Comparison of ENCODE assay signal across 11 cellular contexts in genomic region chr19:46618670-46619231, GRCh38. TPM values are rescaled to one million over a fixed set of nuclear protein-coding genes. Genes with fewer than 3 reads are reported as not detected.
DNase-seq lines count a peak whose midpoint lies in the region; ATAC-seq, FAIRE-seq and TF ChIP-seq lines count a peak whose summit lies in the region.
"Had no signal": no experiment of that assay in that cellular context is flagged by ENCODE, and none has a peak within 500 bp of the region (broad histone marks: within the 10 kb centered on the region; RNA-seq: fewer than 3 reads in every experiment).

No MANE protein-coding gene starts in this region.

- H3K9me3 ChIP-seq in K562 (replicated peaks; ENCODE audit: control insufficient read depth, insufficient read depth, low read depth, low read length) (no peaks in the 10 kb centered on the region), psoas muscle (no peaks in the 10 kb centered on the region), MM.1S (replicated peaks; ENCODE audit: insufficient read depth, low read length) (no peaks in the 10 kb centered on the region)

- H3K4me3 ChIP-seq in K562 = no peak overlapping the region
- no peak overlapping the region for H3K4me3 ChIP-seq in psoas muscle
- no peak overlapping the region for H3K4me3 ChIP-seq in MM.1S (ENCODE audit: low read length)
- H3K4me3 ChIP-seq: lung had no signal

- H3K27ac ChIP-seq in K562 (ENCODE audit: extremely low read depth, low read depth, low read length) = no peak overlapping the region
- H3K27ac ChIP-seq in psoas muscle = peak overlapping the region; percentile 63
- no peak overlapping the region for H3K27ac ChIP-seq in MM.1S (ENCODE audit: low read length)

- no peak for FAIRE-seq in K562 (lab: Jason Lieb, UNC)
- FAIRE-seq: A204.1 had no signal

- TF ChIP-seq RAD21 in Ishikawa (IDR thresholded peaks at IDR 0.05; ENCODE audit: low read depth) (no peak), K562 (CRISPR knock-in tag; conservative IDR thresholded peaks at IDR 0.05 in 1 of 2, IDR thresholded peaks at IDR 0.05 in 1 of 2) (no peak)

- TF ChIP-seq POLR2A in K562 (conservative IDR thresholded peaks at IDR 0.05) = no peak

- TF ChIP-seq EP300 in Ishikawa (IDR thresholded peaks at IDR 0.05; ENCODE audit: borderline replicate concordance) (no peak), K562 (IDR thresholded peaks at IDR 0.05; ENCODE audit: low read length) (no peak)

- no peaks in the 10 kb centered on the region for H3K9me2 ChIP-seq in MM.1S (replicated peaks; ENCODE audit: insufficient read depth, low read length)

- H4K20me1 ChIP-seq in K562 (replicated peaks; ENCODE audit: control insufficient read depth, insufficient read depth, low read length) (no peaks in the 10 kb centered on the region), MM.1S (ENCODE audit: insufficient read depth, low read length) (peaks cover 2% of the 10 kb centered on the region; the same call in 1 of the 2 replicates)

- no peaks in the 10 kb centered on the region for H3K79me2 ChIP-seq in K562 (ENCODE audit: control insufficient read depth, insufficient read depth, low read length)
- H3K79me2 ChIP-seq in MM.1S (ENCODE audit: low read length) = no peaks in the 10 kb centered on the region

- H3K27me3 ChIP-seq in K562 (ENCODE audit: control insufficient read depth in 2 of 2, insufficient read depth in 2 of 2, low read length in 2 of 2) (no peaks in the 10 kb centered on the region), psoas muscle (ENCODE audit: insufficient read depth in 3 of 3, low read length in 2 of 3) (peaks cover 0 to 6% (median 0%) of the 10 kb centered on the region in 3 donors), MM.1S (replicated peaks; ENCODE audit: insufficient read depth, low read length) (peaks cover 92% of the 10 kb centered on the region)

- peak overlapping the region; percentile 8; the same call in 1 of the 2 replicates for H2AFZ ChIP-seq in K562 (ENCODE audit: low read depth, low read length)
- H2AFZ ChIP-seq in MM.1S (ENCODE audit: low read length) = no peak overlapping the region

- CTCF ChIA-PET in K562 (lab: Yijun Ruan, JAX; ENCODE audit: low intra/inter-chr PET ratio) = interaction anchor here (4.3 kb wide), 1 partner anchor 43 kb away, joined by 26 read pairs; the partner anchor contains the start of gene DACT3

- H3K9me1 ChIP-seq in K562 (ENCODE audit: control insufficient read depth, insufficient read depth, low read length) = no peaks in the 10 kb centered on the region

- DNase-seq in NCI-H2081 (lab: John Stamatoyannopoulos, UW) (peak; percentile 37 to 60), NCI-H2081 treated with DMSO at 0.1 percent for 48 hours (lab: John Stamatoyannopoulos, UW) (no peak), K562 (ENCODE audit: extremely low read depth in 1 of 4, low spot score in 3 of 4) (peak in 1 of 4 experiments; percentile 43), psoas muscle (peak; percentile 13 to 54), MM.1S (no peak), NCI-H526 treated with DMSO at 0.1 percent for 48 hours (lab: John Stamatoyannopoulos, UW) (no peak)
- DNase-seq: stimulated activated CD4-positive, alpha-beta T cell treated with anti-CD3 and anti-CD28 coated beads, Interleukin-2, amount 100 ng/mL, for 24 hours had no signal

- in situ Hi-C loops in K562 (cut with MboI) = no loop called here

- POLR2A ChIA-PET in K562 (lab: Yijun Ruan, JAX) = interaction anchor here (1.2 to 1.6 kb wide), 4 partner anchors 9 to 18 kb away, joined by 3 to 4 read pairs (median 3); partner anchors contain the start of gene CALM3

- H3F3A ChIP-seq in MM.1S (ENCODE audit: insufficient read depth, low read length) = no peaks in the 10 kb centered on the region

- intact Hi-C loops in K562 (cut with micrococcal nuclease) (loop anchor here (5.0 kb wide), 1 partner anchor 134 kb away; no protein-coding TSS in a partner anchor), psoas muscle (cut with DNase I) (no loop called here)

- H3K4me1 ChIP-seq in K562 (replicated peaks in 1 of 2; ENCODE audit: control insufficient read depth in 2 of 2, insufficient read depth in 2 of 2, low read length in 2 of 2) (peaks cover 36 to 39% of the 10 kb centered on the region in 2 experiments), psoas muscle (peaks cover 17% of the 10 kb centered on the region), MM.1S (ENCODE audit: low read length) (peaks cover 9% of the 10 kb centered on the region; the same call in 1 of the 2 replicates)

- H3K9ac ChIP-seq in K562 (ENCODE audit: insufficient read depth in 1 of 2, low read depth in 2 of 2, low read length in 2 of 2) (no peak overlapping the region; a peak in 1 of 4 replicates), MM.1S (ENCODE audit: low read length) (no peak overlapping the region)

- ATAC-seq in K562 (no peak), psoas muscle (peak; percentile 21 to 58 (median 43)), HG02884 (IDR thresholded peaks at IDR 0.05; ENCODE audit: unreplicated experiment) (no peak)

- H3K4me2 ChIP-seq in K562 (ENCODE audit: insufficient read depth, low read length) = no peak overlapping the region
- no peak overlapping the region for H3K4me2 ChIP-seq in MM.1S (ENCODE audit: low read depth, low read length)

- 25% methylated on average over 9 of the region's 9 CpGs for WGBS in K562 (ENCODE audit: insufficient coverage, low coverage, missing lambda C conversion rate)
- 24 to 36% (median 25%) methylated on average over 9 of the region's 9 CpGs for WGBS in psoas muscle, 3 donors

- H3K36me3 ChIP-seq in K562 (ENCODE audit: control insufficient read depth, insufficient read depth, low read length) = no peaks in the 10 kb centered on the region
- no peaks in the 10 kb centered on the region for H3K36me3 ChIP-seq in psoas muscle (ENCODE audit: insufficient read depth in 1 of 2, low read depth in 1 of 2)
- no peaks in the 10 kb centered on the region for H3K36me3 ChIP-seq in MM.1S (replicated peaks; ENCODE audit: insufficient read depth, low read length)

- TF ChIP-seq CTCF in K562 (IDR thresholded peaks at IDR 0.05 in 2 of 3, conservative IDR thresholded peaks at IDR 0.05 in 1 of 3; ENCODE audit: insufficient read depth in 2 of 3, low read depth in 1 of 3, low read length in 3 of 3) (no peak), psoas muscle (IDR thresholded peaks at IDR 0.05) (no peak), MM.1S (IDR thresholded peaks at IDR 0.05; ENCODE audit: low read length) (no peak)

- no TSS peak for BruUV-seq in K562 (replicated peaks; lab: Mats Ljungman, UMichigan)

RNA-seq across cellular contexts. Expression of gene PTGIR, which starts 6.1 kb away (rescaled TPM):
- total RNA-seq in K562 (2011; cell fraction: chromatin; rRNA removed; ENCODE audit: low replicate concordance) = 3.0 and 9.9 TPM in 2 replicates
- 4.3 and 7.3 TPM in 2 replicates for total RNA-seq in K562 (2011; cell fraction: nucleolus; rRNA removed)
- 3.1 and 3.6 TPM in 2 replicates for total RNA-seq in K562 (2011; cell fraction: nucleoplasm; rRNA removed)
- total RNA-seq in K562 (2014; rRNA removed) (0.61 and 1.5 TPM in 2 replicates), K562 (2014; rRNA removed; fragmentation: Illumina TruSeq; extraction: Trizol) (0.18 and 0.45 TPM in 2 replicates), K562 (2015; rRNA removed; fragmentation: Illumina TruSeq; extraction: Trizol) (0.30 and 0.36 TPM in 2 replicates), K562 (2021) (1.4 and 1.9 TPM in 2 replicates), psoas muscle (1 to 10 TPM in 3 of 4 donors, under 1 TPM in 1; 0.82 to 7.0 (median 2.3) TPM)
- polyA plus RNA-seq in K562 (2011; rRNA removed) (1.7 and 2.0 TPM in 2 replicates), K562 (2014; fragmentation: Illumina TruSeq; extraction: Trizol) (0.58 and 0.65 TPM in 2 replicates), K562 (2014; fragmentation: Nextera tagmentation; extraction: Ambion mirVana) (under 1 TPM in 1 of 2 experiments, not detected in 1; 0.11 TPM), K562 (2014; rRNA removed) (1.7 and 3.4 TPM in 2 replicates), psoas muscle (1 to 10 TPM in 1 of 3 donors, under 1 TPM in 2; 0.74 to 1.2 (median 0.75) TPM)
- polyA plus RNA-seq in K562 (2011; cell fraction: cytosol; rRNA removed) = 1.6 and 7.6 TPM in 2 replicates
- polyA plus RNA-seq in K562 (2011; cell fraction: nucleus; rRNA removed) = 3.7 and 12.1 TPM in 2 replicates
- polyA plus RNA-seq in K562 (2012) = 0.46 and 0.89 TPM in 2 replicates
- 0.24 and 0.35 TPM in 2 replicates for polyA minus RNA-seq in K562 (2011; rRNA and poly(A)+ RNA removed)
- 0.38 TPM in 1 of 2 replicates, not detected in the other for polyA minus RNA-seq in K562 (2011; cell fraction: cytosol; rRNA and poly(A)+ RNA removed)
- polyA minus RNA-seq in K562 (2011; cell fraction: nucleus; rRNA and poly(A)+ RNA removed) = 1.1 and 1.2 TPM in 2 replicates

RNA-seq across cellular contexts. Expression of gene GNG8, which starts 17.3 kb away (rescaled TPM):
- not detected in 2 replicates for total RNA-seq in K562 (2011; cell fraction: chromatin; rRNA removed; ENCODE audit: low replicate concordance)
- total RNA-seq in K562 (2011; cell fraction: nucleolus; rRNA removed) = not detected in 2 replicates
- not detected in 2 replicates for total RNA-seq in K562 (2011; cell fraction: nucleoplasm; rRNA removed)
- not detected in 2 replicates for total RNA-seq in K562 (2014; rRNA removed)
- not detected in 2 replicates for total RNA-seq in K562 (2014; rRNA removed; fragmentation: Illumina TruSeq; extraction: Trizol)
- total RNA-seq in K562 (2015; rRNA removed; fragmentation: Illumina TruSeq; extraction: Trizol) = not detected in 2 replicates
- total RNA-seq in K562 (2021) = not detected in 2 replicates
- not detected in 2 replicates for polyA plus RNA-seq in K562 (2011; rRNA removed)
- not detected in 2 replicates for polyA plus RNA-seq in K562 (2011; cell fraction: cytosol; rRNA removed)
- not detected in 2 replicates for polyA plus RNA-seq in K562 (2011; cell fraction: nucleus; rRNA removed)
- polyA plus RNA-seq in K562 (2012) = not detected in 2 replicates
- polyA plus RNA-seq in K562 (2014; fragmentation: Illumina TruSeq; extraction: Trizol) = not detected in 2 replicates
- 1 to 10 TPM in 1 of 2 experiments, not detected in 1; 1.3 TPM for polyA plus RNA-seq in K562 (2014; fragmentation: Nextera tagmentation; extraction: Ambion mirVana)
- polyA plus RNA-seq in K562 (2014; rRNA removed) = not detected in 2 replicates
- not detected in 2 replicates for polyA minus RNA-seq in K562 (2011; rRNA and poly(A)+ RNA removed)
- not detected in 2 replicates for polyA minus RNA-seq in K562 (2011; cell fraction: cytosol; rRNA and poly(A)+ RNA removed)
- not detected in 2 replicates for polyA minus RNA-seq in K562 (2011; cell fraction: nucleus; rRNA and poly(A)+ RNA removed)
- total RNA-seq in psoas muscle = not detected
- polyA plus RNA-seq in psoas muscle = not detected
- total RNA-seq: lung had no signal
- polyA plus RNA-seq: lung had no signal

RNA-seq across cellular contexts. Expression of gene CALM3, which starts 17.6 kb away (rescaled TPM):
- total RNA-seq in K562 (2011; cell fraction: chromatin; rRNA removed; ENCODE audit: low replicate concordance) = 68.2 and 118 TPM in 2 replicates
- total RNA-seq in K562 (2011; cell fraction: nucleolus; rRNA removed) = 47.8 and 53.5 TPM in 2 replicates
- total RNA-seq in K562 (2011; cell fraction: nucleoplasm; rRNA removed) = 91.9 and 153 TPM in 2 replicates
- 149 and 180 TPM in 2 replicates for total RNA-seq in K562 (2014; rRNA removed)
- total RNA-seq in K562 (2014; rRNA removed; fragmentation: Illumina TruSeq; extraction: Trizol) = 126 and 150 TPM in 2 replicates
- 154 and 156 TPM in 2 replicates for total RNA-seq in K562 (2015; rRNA removed; fragmentation: Illumina TruSeq; extraction: Trizol)
- total RNA-seq in K562 (2021) = 277 TPM in 2 replicates
- polyA plus RNA-seq in K562 (2011; rRNA removed) = 255 and 327 TPM in 2 replicates
- 230 and 235 TPM in 2 replicates for polyA plus RNA-seq in K562 (2011; cell fraction: cytosol; rRNA removed)
- polyA plus RNA-seq in K562 (2011; cell fraction: nucleus; rRNA removed) = 152 and 155 TPM in 2 replicates
- polyA plus RNA-seq in K562 (2012) = 203 and 388 TPM in 2 replicates
- 307 and 350 TPM in 2 replicates for polyA plus RNA-seq in K562 (2014; fragmentation: Illumina TruSeq; extraction: Trizol)
- polyA plus RNA-seq in K562 (2014; fragmentation: Nextera tagmentation; extraction: Ambion mirVana) = 10 to 100 TPM; 34.6 to 40.2 TPM
- 266 and 273 TPM in 2 replicates for polyA plus RNA-seq in K562 (2014; rRNA removed)
- polyA minus RNA-seq in K562 (2011; rRNA and poly(A)+ RNA removed) = 333 and 438 TPM in 2 replicates
- 82.3 and 91.6 TPM in 2 replicates for polyA minus RNA-seq in K562 (2011; cell fraction: cytosol; rRNA and poly(A)+ RNA removed)
- 20.3 and 36.9 TPM in 2 replicates for polyA minus RNA-seq in K562 (2011; cell fraction: nucleus; rRNA and poly(A)+ RNA removed)
- total RNA-seq in psoas muscle = 100 to 1,000 TPM; 142 to 192 (median 175) TPM
- 100 to 1,000 TPM; 120 to 145 (median 124) TPM for polyA plus RNA-seq in psoas muscle

RNA-seq across cellular contexts. Expression of gene DACT3, which starts 42.2 kb away (rescaled TPM):
- 6.5 and 10.4 TPM in 2 replicates for total RNA-seq in K562 (2011; cell fraction: chromatin; rRNA removed; ENCODE audit: low replicate concordance)
- 5.1 and 6.8 TPM in 2 replicates for total RNA-seq in K562 (2011; cell fraction: nucleolus; rRNA removed)
- 6.0 and 8.6 TPM in 2 replicates for total RNA-seq in K562 (2011; cell fraction: nucleoplasm; rRNA removed)
- total RNA-seq in K562 (2014; rRNA removed) (4.7 and 6.5 TPM in 2 replicates), K562 (2014; rRNA removed; fragmentation: Illumina TruSeq; extraction: Trizol) (2.8 TPM in 2 replicates), K562 (2015; rRNA removed; fragmentation: Illumina TruSeq; extraction: Trizol) (2.3 and 2.5 TPM in 2 replicates), K562 (2021) (5.9 and 6.5 TPM in 2 replicates), psoas muscle (1 to 10 TPM in 3 of 4 donors, under 1 TPM in 1; 0.76 to 1.6 (median 1.1) TPM)
- polyA plus RNA-seq in K562 (2011; rRNA removed) (3.3 and 3.5 TPM in 2 replicates), K562 (2014; fragmentation: Illumina TruSeq; extraction: Trizol) (4.1 and 4.2 TPM in 2 replicates), K562 (2014; fragmentation: Nextera tagmentation; extraction: Ambion mirVana) (under 1 TPM; 0.67 to 0.83 TPM), K562 (2014; rRNA removed) (3.3 and 5.1 TPM in 2 replicates), psoas muscle (under 1 TPM; 0.44 to 0.66 (median 0.53) TPM)
- polyA plus RNA-seq in K562 (2011; cell fraction: cytosol; rRNA removed) = 3.0 and 6.0 TPM in 2 replicates
- polyA plus RNA-seq in K562 (2011; cell fraction: nucleus; rRNA removed) = 3.7 and 5.0 TPM in 2 replicates
- 1.3 and 2.1 TPM in 2 replicates for polyA plus RNA-seq in K562 (2012)
- polyA minus RNA-seq in K562 (2011; rRNA and poly(A)+ RNA removed) = 1.9 and 3.0 TPM in 2 replicates
- polyA minus RNA-seq in K562 (2011; cell fraction: cytosol; rRNA and poly(A)+ RNA removed) = 2.0 and 2.5 TPM in 2 replicates
- 0.67 and 1.1 TPM in 2 replicates for polyA minus RNA-seq in K562 (2011; cell fraction: nucleus; rRNA and poly(A)+ RNA removed)

Comparison
In these comparisons a context has a peak if more than half of its experiments do, and no peak if none do; other contexts are left out.
1. DNase-seq: peak in NCI-H2081 (2 of 2) and psoas muscle (2 of 2); none in NCI-H2081 treated with DMSO at 0.1 percent for 48 hours (single experiment), MM.1S (single experiment) and NCI-H526 treated with DMSO at 0.1 percent for 48 hours (single experiment).
2. ATAC-seq: peak in psoas muscle (4 of 4); none in K562 (single experiment) and HG02884 (single experiment).